ENCODE assay signal across 2 cellular contexts in genomic region chr12:118068361-118068958, GRCh38.
TF ChIP-seq lines count a peak whose summit lies in the region.

No MANE protein-coding gene starts in this region.

TF ChIP-seq in HEK293, 187 proteins besides CTCF, POLR2A, EP300 and RAD21:
- TF ChIP-seq ZBTB7A (tag by site-specific recombination; IDR thresholded peaks at IDR 0.05; ENCODE audit: low read depth) (no peak), ATF2 (tag by site-specific recombination; IDR thresholded peaks at IDR 0.05; ENCODE audit: low read depth) (peak; percentile 81), ZNF747 (tag by site-specific recombination; IDR thresholded peaks at IDR 0.05) (no peak), ZBTB48 (tag by site-specific recombination; IDR thresholded peaks at IDR 0.05) (no peak), ZNF777 (tag by site-specific recombination; IDR thresholded peaks at IDR 0.05; ENCODE audit: borderline replicate concordance) (no peak), ZNF549 (tag by site-specific recombination; IDR thresholded peaks at IDR 0.05) (no peak), BCL11A (tag by site-specific recombination; IDR thresholded peaks at IDR 0.05; ENCODE audit: low read depth) (no peak), HOXA7 (CRISPR knock-in tag; IDR thresholded peaks at IDR 0.05; ENCODE audit: borderline replicate concordance) (no peak), ZNF580 (tag by site-specific recombination; IDR thresholded peaks at IDR 0.05) (no peak), ZNF398 (tag by site-specific recombination; IDR thresholded peaks at IDR 0.05) (0 out of 2 replicates have a peak, but pooled peaks have one; percentile 12), ZNF416 (tag by site-specific recombination; IDR thresholded peaks at IDR 0.05) (no peak), MZF1 (tag by site-specific recombination; IDR thresholded peaks at IDR 0.05; ENCODE audit: borderline replicate concordance) (no peak), ZNF26 (tag by site-specific recombination; IDR thresholded peaks at IDR 0.05) (no peak), ZNF513 (tag by site-specific recombination; IDR thresholded peaks at IDR 0.05) (peak; percentile 85), ZNF341 (tag by site-specific recombination; IDR thresholded peaks at IDR 0.05; ENCODE audit: low read depth) (no peak), ZNF660 (tag by site-specific recombination; IDR thresholded peaks at IDR 0.05) (no peak), PRDM4 (tag by site-specific recombination; IDR thresholded peaks at IDR 0.05) (no peak), TCF7L2 (IDR thresholded peaks at IDR 0.05; ENCODE audit: borderline replicate concordance, low read depth, low read length) (no peak)

TF ChIP-seq in K562, 482 proteins besides CTCF, POLR2A, EP300 and RAD21:
- peak; percentile 39; the same call in 1 of the 2 replicates for TF ChIP-seq HES1 (IDR thresholded peaks at IDR 0.05; ENCODE audit: low read depth)
- TF ChIP-seq LARP7 (IDR thresholded peaks at IDR 0.05), result no peak
- peak; percentile 29 for TF ChIP-seq ATF3 (IDR thresholded peaks at IDR 0.05)
- no peak for TF ChIP-seq ATF3 (CRISPR knock-in tag; conservative IDR thresholded peaks at IDR 0.05)
TF ChIP-seq in K562: peak in this region for 2.
